ENCODE assay signal across 9 cellular contexts in the genomic region with DNA sequence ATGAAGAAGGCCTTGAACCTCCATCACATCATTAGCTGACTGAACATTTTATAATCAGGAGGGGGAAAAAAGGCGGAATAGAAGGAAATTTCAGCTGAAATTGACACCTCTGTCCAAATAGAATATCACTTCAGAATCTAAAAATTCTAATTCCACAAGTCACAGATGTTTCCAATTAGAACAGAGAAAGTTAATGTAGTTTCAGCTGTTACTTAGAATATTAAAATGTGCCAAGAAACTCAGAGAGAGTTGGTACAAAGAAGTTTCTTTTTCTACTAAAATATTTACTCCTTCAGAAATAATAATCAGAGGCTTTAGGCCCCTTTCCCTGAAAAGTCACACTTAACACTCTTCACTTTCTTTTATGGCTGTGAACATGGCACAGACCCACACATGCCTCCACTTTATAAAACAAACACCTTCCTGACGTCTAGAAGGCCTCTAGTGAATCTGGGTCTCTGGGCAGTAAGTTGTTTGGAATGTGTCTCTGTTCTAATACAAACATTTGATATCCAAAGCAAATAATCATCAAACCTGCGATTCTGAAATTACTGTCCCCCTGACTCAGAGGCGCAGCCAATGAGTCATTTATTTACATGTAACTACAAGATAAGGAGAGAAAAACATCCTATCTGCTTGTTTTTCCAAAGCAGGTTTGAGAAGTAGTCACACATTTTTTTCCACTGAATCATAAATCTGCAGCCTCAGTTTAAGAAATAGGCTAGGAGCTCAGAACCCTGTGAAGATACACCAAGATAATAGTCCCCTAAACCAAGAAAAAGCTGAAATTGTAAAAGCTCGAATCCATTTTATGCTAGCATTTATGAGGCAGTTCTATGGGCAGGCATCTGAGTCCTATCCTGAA.
DNase-seq lines count a peak whose midpoint lies in the region; ATAC-seq, FAIRE-seq and TF ChIP-seq lines count a peak whose summit lies in the region.
"Had no signal": no experiment of that assay in that cellular context is flagged by ENCODE, and none has a peak within 500 bp of the region (broad histone marks: within the 10 kb centered on the region; RNA-seq: fewer than 3 reads in every experiment).

No MANE protein-coding gene starts in this region.

- DNase-seq in A172 (ENCODE audit: low spot score) (peak; percentile 90), HTR-8/SVneo (ENCODE audit: insufficient read length, low spot score) (peak; percentile 81), MCF 10A (ENCODE audit: unreplicated experiment) (peak; percentile 81), lung microvascular endothelial cell (ENCODE audit: low read depth in 2 of 2) (peak; percentile 72 to 95), iPS-NIHi11 (ENCODE audit: low spot score) (no peak)
- no peak for DNase-seq in CD4-positive, alpha-beta memory T cell
- DNase-seq in activated CD8-positive, alpha-beta T cell treated with anti-CD3 and anti-CD28 coated beads for 36 hours = no peak
- DNase-seq: anterior cingulate cortex had no signal

- intact Hi-C loops in MCF 10A (cut with micrococcal nuclease) = loop anchor here (2.0 to 5.0 kb wide), 2 partner anchors 42 to 63 kb away; no protein-coding TSS in a partner anchor
- intact Hi-C loops in CD4-positive, alpha-beta memory T cell (cut with micrococcal nuclease) = no loop called here
- intact Hi-C loops in activated CD8-positive, alpha-beta T cell treated with anti-CD3 and anti-CD28 coated beads for 36 hours (cut with micrococcal nuclease) = no loop called here

- peak overlapping the region; percentile 11 for H3K4me3 Mint-ChIP-seq in MCF 10A (ENCODE audit: unreplicated experiment)
- H3K4me3 Mint-ChIP-seq in CD4-positive, alpha-beta memory T cell = no peak overlapping the region
- H3K4me3 Mint-ChIP-seq in activated CD8-positive, alpha-beta T cell treated with anti-CD3 and anti-CD28 coated beads for 36 hours = no peak overlapping the region

- no peaks in the 10 kb centered on the region for H3K27me3 ChIP-seq in CD4-positive, alpha-beta memory T cell (ENCODE audit: insufficient read depth, low read length)

- CTCF ChIA-PET in MCF 10A (lab: Yijun Ruan, JAX) = interaction anchor here (0.6 kb wide), 1 partner anchor 70 kb away, joined by 3 read pairs; no protein-coding TSS in a partner anchor
- CTCF ChIA-PET in CD4-positive, alpha-beta memory T cell (lab: Charles Lee; ENCODE audit: partially characterized antibody) = no interaction called here
- CTCF ChIA-PET in activated CD8-positive, alpha-beta T cell treated with anti-CD3 and anti-CD28 coated beads for 36 hours (lab: Charles Lee) = interaction anchor here (1.1 kb wide), 1 partner anchor 84 kb away, joined by 3 read pairs; no protein-coding TSS in a partner anchor

- H3K36me3 Mint-ChIP-seq in MCF 10A (ENCODE audit: insufficient read depth, unreplicated experiment) = no peaks in the 10 kb centered on the region
- peaks cover 0 to 3% of the 10 kb centered on the region in 2 donors for H3K36me3 Mint-ChIP-seq in CD4-positive, alpha-beta memory T cell
- peaks cover 6% of the 10 kb centered on the region for H3K36me3 Mint-ChIP-seq in activated CD8-positive, alpha-beta T cell treated with anti-CD3 and anti-CD28 coated beads for 36 hours (ENCODE audit: low read depth)

- H3K4me1 ChIP-seq in CD4-positive, alpha-beta memory T cell (ENCODE audit: insufficient read depth, low read length) = no peaks in the 10 kb centered on the region

- no peak overlapping the region for H3K4me3 ChIP-seq in CD4-positive, alpha-beta memory T cell (ENCODE audit: low read length in 2 of 2)

- BruUV-seq in MCF 10A (replicated peaks; lab: Mats Ljungman, UMichigan) = TSS peak; percentile 69

- H3K27me3 Mint-ChIP-seq in MCF 10A (ENCODE audit: insufficient read depth, unreplicated experiment) = no peaks in the 10 kb centered on the region
- peaks cover 0 to 4% of the 10 kb centered on the region in 2 donors for H3K27me3 Mint-ChIP-seq in CD4-positive, alpha-beta memory T cell
- H3K27me3 Mint-ChIP-seq in activated CD8-positive, alpha-beta T cell treated with anti-CD3 and anti-CD28 coated beads for 36 hours = peaks cover 5% of the 10 kb centered on the region

- H3K4me1 Mint-ChIP-seq in MCF 10A (ENCODE audit: insufficient read depth, unreplicated experiment) = peaks cover 28% of the 10 kb centered on the region
- no peaks in the 10 kb centered on the region for H3K4me1 Mint-ChIP-seq in CD4-positive, alpha-beta memory T cell
- no peaks in the 10 kb centered on the region for H3K4me1 Mint-ChIP-seq in activated CD8-positive, alpha-beta T cell treated with anti-CD3 and anti-CD28 coated beads for 36 hours (ENCODE audit: low read depth)

- peak; percentile 66 for FAIRE-seq in HTR-8/SVneo (lab: Jason Lieb, UNC)

- no peaks in the 10 kb centered on the region for H3K36me3 ChIP-seq in CD4-positive, alpha-beta memory T cell (ENCODE audit: insufficient read depth, low read length)

- H3K27ac Mint-ChIP-seq in MCF 10A (ENCODE audit: low read depth, unreplicated experiment) = peak overlapping the region; percentile 74
- no peak overlapping the region for H3K27ac Mint-ChIP-seq in CD4-positive, alpha-beta memory T cell
- H3K27ac Mint-ChIP-seq in activated CD8-positive, alpha-beta T cell treated with anti-CD3 and anti-CD28 coated beads for 36 hours = no peak overlapping the region

- POLR2A ChIA-PET in MCF 10A (lab: Yijun Ruan, JAX) = interaction anchor here (0.6 to 2.0 kb wide), 12 partner anchors 9 to 736 kb away, joined by 3 to 13 read pairs (median 4); partner anchors contain the start of gene EED
- POLR2A ChIA-PET in CD4-positive, alpha-beta memory T cell (lab: Charles Lee; ENCODE audit: partially characterized antibody) = no interaction called here
- POLR2A ChIA-PET in activated CD8-positive, alpha-beta T cell treated with anti-CD3 and anti-CD28 coated beads for 36 hours (lab: Charles Lee) = no interaction called here

- no peak for TF ChIP-seq CTCF in MCF 10A (IDR thresholded peaks at IDR 0.05; ENCODE audit: unreplicated experiment)
- no peak for TF ChIP-seq CTCF in activated CD8-positive, alpha-beta T cell treated with anti-CD3 and anti-CD28 coated beads for 36 hours (IDR thresholded peaks at IDR 0.05)

- H3K9me3 ChIP-seq in CD4-positive, alpha-beta memory T cell (ENCODE audit: control insufficient read depth in 1 of 2, low read length in 2 of 2) = no peaks in the 10 kb centered on the region

- no peak for ATAC-seq in activated CD8-positive, alpha-beta T cell treated with anti-CD3 and anti-CD28 coated beads for 36 hours
- no peak for ATAC-seq in GM21390 (IDR thresholded peaks at IDR 0.05; ENCODE audit: unreplicated experiment)

- H3K27ac ChIP-seq in CD4-positive, alpha-beta memory T cell (ENCODE audit: low read depth, low read length) = no peak overlapping the region

- H3K9me3 Mint-ChIP-seq in MCF 10A (ENCODE audit: unreplicated experiment) = peaks cover 13% of the 10 kb centered on the region
- H3K9me3 Mint-ChIP-seq in CD4-positive, alpha-beta memory T cell = peaks cover 0 to 37% (median 19%) of the 10 kb centered on the region in 8 donors
- H3K9me3 Mint-ChIP-seq in activated CD8-positive, alpha-beta T cell treated with anti-CD3 and anti-CD28 coated beads for 36 hours = peaks cover 10% of the 10 kb centered on the region

Comparison
In these comparisons a context has a peak if more than half of its experiments do, and no peak if none do; other contexts are left out.
1. DNase-seq: peak in A172 (single experiment), HTR-8/SVneo (single experiment), MCF 10A (single experiment) and lung microvascular endothelial cell (2 of 2); none in CD4-positive, alpha-beta memory T cell (0 of 5), iPS-NIHi11 (single experiment) and activated CD8-positive, alpha-beta T cell treated with anti-CD3 and anti-CD28 coated beads for 36 hours (single experiment).